ENCODE assay signal across 14 cellular contexts in the genomic region with DNA sequence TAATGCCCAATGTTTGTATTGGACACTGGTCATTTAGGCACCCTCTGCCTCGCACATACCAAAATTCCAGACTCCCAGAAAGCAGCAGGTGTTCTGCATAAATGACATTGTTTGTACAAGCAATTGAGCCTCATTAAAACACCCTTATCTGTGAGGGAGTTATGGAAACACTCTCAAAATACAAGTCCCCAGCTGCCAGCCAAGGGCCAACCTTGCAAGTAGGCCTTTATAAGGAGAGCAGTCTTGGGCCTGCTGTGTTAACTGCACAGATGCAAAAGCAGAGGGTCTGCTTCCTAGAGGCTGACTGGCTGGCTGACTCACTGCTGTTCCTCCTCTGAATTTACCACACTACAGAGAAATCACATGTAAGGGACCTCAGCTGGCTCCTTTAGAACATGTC.
DNase-seq lines count a peak whose midpoint lies in the region; ATAC-seq and TF ChIP-seq lines count a peak whose summit lies in the region.
"Had no signal": no experiment of that assay in that cellular context is flagged by ENCODE, and none has a peak within 500 bp of the region (broad histone marks: within the 10 kb centered on the region; RNA-seq: fewer than 3 reads in every experiment).

No MANE protein-coding gene starts in this region.

- intact Hi-C loops in PC-3 (cut with micrococcal nuclease) = loop anchor here (1.0 to 5.0 kb wide), 6 partner anchors 8 to 308 kb away; partner anchors contain the start of genes HMGN3 and LCA5
- intact Hi-C loops in transverse colon (cut with DNase I; ENCODE audit: low total_unique reads) = no loop called here

- peaks cover 0 to 1% of the 10 kb centered on the region in 2 donors for H3K9me3 Mint-ChIP-seq in stimulated activated naive B cell treated with anti-CD40 and anti-IgM and Interleukin-4, amounts not matched to agents 10 μg/mL and 1 μg/mL and 100 μg/mL, for 72 hours

- TF ChIP-seq CTCF in PC-3 (conservative IDR thresholded peaks at IDR 0.05; ENCODE audit: low read depth, low read length) (no peak), GM10248 (IDR thresholded peaks at IDR 0.05; ENCODE audit: control extremely low read depth, extremely low read depth, low read depth, missing control alignments) (no peak), transverse colon (IDR thresholded peaks at IDR 0.05) (no peak)

- peaks cover 0 to 4% of the 10 kb centered on the region in 2 donors for H3K27me3 Mint-ChIP-seq in stimulated activated naive B cell treated with anti-CD40 and anti-IgM and Interleukin-4, amounts not matched to agents 10 μg/mL and 1 μg/mL and 100 μg/mL, for 72 hours
- H3K27me3 Mint-ChIP-seq: brain had no signal

- TF ChIP-seq EP300 in transverse colon (IDR thresholded peaks at IDR 0.05; ENCODE audit: low read depth) = no peak

- no peak overlapping the region for H3K4me3 Mint-ChIP-seq in stimulated activated naive B cell treated with anti-CD40 and anti-IgM and Interleukin-4, amounts not matched to agents 10 μg/mL and 1 μg/mL and 100 μg/mL, for 72 hours
- H3K4me3 Mint-ChIP-seq: activated T-cell treated with anti-CD3 and anti-CD28 coated beads, Interleukin-2, amount 50 U/mL, for 72 hours; brain had no signal

- H3K9me3 ChIP-seq in PC-3 (ENCODE audit: low read length) = no peaks in the 10 kb centered on the region
- H3K9me3 ChIP-seq in transverse colon = no peaks in the 10 kb centered on the region
- H3K9me3 ChIP-seq: SK-N-SH, vagina had no signal

- no peaks in the 10 kb centered on the region for H3K4me1 Mint-ChIP-seq in stimulated activated naive B cell treated with anti-CD40 and anti-IgM and Interleukin-4, amounts not matched to agents 10 μg/mL and 1 μg/mL and 100 μg/mL, for 72 hours
- H3K4me1 Mint-ChIP-seq: brain had no signal

- H3K4me1 ChIP-seq in PC-3 (ENCODE audit: insufficient read depth, low read length) (peaks cover 27% of the 10 kb centered on the region), transverse colon (no peaks in the 10 kb centered on the region)
- H3K4me1 ChIP-seq: vagina had no signal

- no peak overlapping the region for H3K9ac ChIP-seq in PC-3 (ENCODE audit: low read length)
- H3K9ac ChIP-seq: SK-N-SH had no signal

- H3K27ac ChIP-seq in PC-3 (ENCODE audit: low read length) (peak overlapping the region; percentile 89), transverse colon (no peak overlapping the region)
- H3K27ac ChIP-seq: vagina had no signal

- BruUV-seq in PC-3 (replicated peaks; lab: Mats Ljungman, UMichigan) = no TSS peak

- in situ Hi-C loops in transverse colon (cut with MboI; ENCODE audit: low pct_ligation_motif_present in 1 of 4, low pct_unique_long_range_greater_than_20kb in 1 of 4, low sequenced_read_pairs in 3 of 4) = no loop called here

- H3K36me3 ChIP-seq in PC-3 (ENCODE audit: low read depth, low read length) = no peaks in the 10 kb centered on the region
- H3K36me3 ChIP-seq in transverse colon = no peaks in the 10 kb centered on the region
- H3K36me3 ChIP-seq: vagina had no signal

- no peak overlapping the region for H3K27ac Mint-ChIP-seq in stimulated activated naive B cell treated with anti-CD40 and anti-IgM and Interleukin-4, amounts not matched to agents 10 μg/mL and 1 μg/mL and 100 μg/mL, for 72 hours
- H3K27ac Mint-ChIP-seq: activated T-cell treated with anti-CD3 and anti-CD28 coated beads, Interleukin-2, amount 50 U/mL, for 72 hours; brain had no signal

- H3K36me3 Mint-ChIP-seq in stimulated activated naive B cell treated with anti-CD40 and anti-IgM and Interleukin-4, amounts not matched to agents 10 μg/mL and 1 μg/mL and 100 μg/mL, for 72 hours = no peaks in the 10 kb centered on the region
- H3K36me3 Mint-ChIP-seq: brain had no signal

- ATAC-seq in PC-3 (peak; percentile 53), GM19351 (IDR thresholded peaks at IDR 0.05; ENCODE audit: unreplicated experiment) (no peak)
- ATAC-seq in stimulated activated naive B cell treated with anti-CD40 and anti-IgM and Interleukin-4, amounts not matched to agents 10 μg/mL and 1 μg/mL and 100 μg/mL, for 72 hours (replicated peaks) = no peak
- ATAC-seq: activated CD4-positive, CD25-positive, alpha-beta regulatory T cell treated with anti-CD3 and anti-CD28 coated beads, Interleukin-2, amount 50 U/mL, for 24 hours; activated T-cell treated with anti-CD3 and anti-CD28 coated beads, Interleukin-2, amount 50 U/mL, for 72 hours had no signal

- TF ChIP-seq POLR2A in transverse colon (IDR thresholded peaks at IDR 0.05) = no peak

- 42% methylated on average over 1 of the region's 1 CpG; no CpG with 5 or more reads in 1 of the 2 donors for WGBS in transverse colon (ENCODE audit: low coverage in 1 of 2), 2 donors

- no peaks in the 10 kb centered on the region for H3F3A ChIP-seq in PC-3 (ENCODE audit: low read length, unreplicated experiment)

- no peak overlapping the region for H2AFZ ChIP-seq in PC-3 (ENCODE audit: low read length)

- POLR2A ChIA-PET in PC-3 (lab: Charles Lee; ENCODE audit: unreplicated experiment) (no interaction called here), GM10248 (lab: Yijun Ruan, JAX) (no interaction called here)

- H3K4me2 ChIP-seq in PC-3 (ENCODE audit: low read length) = peak overlapping the region; percentile 51
- H3K4me2 ChIP-seq: SK-N-SH had no signal

- no peak overlapping the region for H3K4me3 ChIP-seq in PC-3 (ENCODE audit: low read length)
- H3K4me3 ChIP-seq in transverse colon = no peak overlapping the region
- H3K4me3 ChIP-seq: vagina had no signal

- CTCF ChIA-PET in PC-3 (lab: Charles Lee) = no interaction called here
- CTCF ChIA-PET in GM10248 (lab: Yijun Ruan, JAX) = interaction anchor here (1.3 to 1.4 kb wide), 2 partner anchors 9 to 11 kb away, joined by 3 to 4 read pairs; no protein-coding TSS in a partner anchor

- no peaks in the 10 kb centered on the region for H4K20me1 ChIP-seq in PC-3 (ENCODE audit: low read length)

- DNase-seq in DMS153 treated with DMSO at 0.1 percent for 48 hours (lab: John Stamatoyannopoulos, UW; ENCODE audit: unreplicated experiment) = peak; percentile 92
- peak; percentile 41 to 63 for DNase-seq in NCI-H187 (lab: John Stamatoyannopoulos, UW)
- DNase-seq in PC-3 = peak; percentile 35
- peak; percentile 96 for DNase-seq in myocyte (ENCODE audit: low read depth)
- DNase-seq in stimulated activated naive B cell treated with anti-CD40 and anti-IgM and Interleukin-4, amounts not matched to agents 10 μg/mL and 1 μg/mL and 100 μg/mL, for 72 hours = no peak
- no peak for DNase-seq in GM10248 (ENCODE audit: extremely low spot score)
- DNase-seq in transverse colon = no peak
- DNase-seq: activated T-cell treated with anti-CD3 and anti-CD28 coated beads, Interleukin-2, amount 50 U/mL, for 72 hours; erythroblast; SK-N-SH had no signal

- no peaks in the 10 kb centered on the region for H3K9me2 ChIP-seq in PC-3 (replicated peaks; ENCODE audit: low read length)
- H3K9me2 ChIP-seq: SK-N-SH had no signal

- H3K79me2 ChIP-seq in PC-3 (ENCODE audit: low read length) = no peaks in the 10 kb centered on the region

- no peaks in the 10 kb centered on the region for H3K27me3 ChIP-seq in PC-3 (ENCODE audit: low read length)
- H3K27me3 ChIP-seq in transverse colon = no peaks in the 10 kb centered on the region
- H3K27me3 ChIP-seq: vagina had no signal

Comparison
In these comparisons a context has a peak if more than half of its experiments do, and no peak if none do; other contexts are left out.
1. DNase-seq: peak in DMS153 treated with DMSO at 0.1 percent for 48 hours (single experiment), NCI-H187 (2 of 2), PC-3 (single experiment) and myocyte (single experiment); none in stimulated activated naive B cell treated with anti-CD40 and anti-IgM and Interleukin-4, amounts not matched to agents 10 μg/mL and 1 μg/mL and 100 μg/mL, for 72 hours (single experiment), GM10248 (single experiment) and transverse colon (single experiment).